Comparison of ENCODE assay signal across 12 cellular contexts in the genomic region with DNA sequence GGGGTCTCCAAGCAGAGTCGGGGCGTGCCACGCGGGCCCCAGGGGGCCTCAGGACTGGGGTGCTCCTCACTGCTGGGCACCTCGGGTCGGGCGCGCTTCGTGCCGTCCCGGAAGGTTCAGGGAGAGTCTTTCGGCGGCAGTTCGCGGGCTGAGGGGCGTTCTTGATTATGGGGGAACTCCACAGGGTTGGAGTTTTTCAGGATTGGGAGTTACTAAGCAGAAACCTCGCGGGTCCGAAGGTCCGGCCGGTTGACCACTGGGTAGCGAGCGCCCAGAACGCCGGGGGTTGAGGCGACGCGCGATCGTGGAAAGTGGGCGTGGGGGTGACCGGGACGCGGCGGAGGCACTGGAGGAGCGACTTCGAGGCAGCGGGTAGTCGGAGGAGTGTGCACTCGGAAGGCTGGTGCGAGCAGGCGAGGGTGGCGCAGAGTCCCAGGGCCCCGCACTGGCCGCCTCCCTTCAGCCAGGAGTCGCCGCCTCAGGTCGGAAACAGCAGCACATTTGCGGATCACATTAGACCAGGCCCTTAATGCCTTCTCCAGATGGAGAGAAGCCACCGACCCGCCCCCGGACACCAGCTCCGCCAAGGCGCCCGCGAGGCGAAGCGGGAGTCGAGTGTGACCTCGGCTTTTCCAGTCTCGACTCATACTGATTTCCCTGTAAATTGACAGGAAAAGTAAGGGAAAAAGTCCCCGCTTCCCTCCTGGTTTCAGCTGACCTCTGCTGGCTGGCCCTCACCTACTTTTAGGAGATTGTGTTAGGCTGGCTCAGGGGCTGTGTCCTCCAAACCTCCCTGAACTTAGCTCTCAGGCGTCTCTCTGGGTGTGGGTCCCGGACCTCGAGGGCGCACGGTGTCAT. TPM values are rescaled to one million over a fixed set of nuclear protein-coding genes. Genes with fewer than 3 reads are reported as not detected.
DNase-seq lines count a peak whose midpoint lies in the region; ATAC-seq, FAIRE-seq and TF ChIP-seq lines count a peak whose summit lies in the region.
"Had no signal": no experiment of that assay in that cellular context is flagged by ENCODE, and none has a peak within 500 bp of the region (broad histone marks: within the 10 kb centered on the region; RNA-seq: fewer than 3 reads in every experiment).

No MANE protein-coding gene starts in this region.

- H3K23me2 ChIP-seq in H9 (ENCODE audit: insufficient read length, low read depth, low read length, poor library complexity, severe bottlenecking): peaks cover 7% of the 10 kb centered on the region

- TF ChIP-seq CTCF in H9 (conservative IDR thresholded peaks at IDR 0.05) (0 out of 3 replicates have a peak, but pooled peaks have one; percentile 19), kidney (IDR thresholded peaks at IDR 0.05; ENCODE audit: borderline replicate concordance, extremely low read depth, insufficient read depth) (no peak), gastrocnemius medialis (IDR thresholded peaks at IDR 0.05 in 4 of 5, conservative IDR thresholded peaks at IDR 0.05 in 1 of 5) (no peak)

- H3K27me3 ChIP-seq in H9 (ENCODE audit: insufficient read depth, low read length): peaks cover 19% of the 10 kb centered on the region; the same call in 1 of the 2 replicates
- H3K27me3 ChIP-seq in gastrocnemius medialis: peaks cover 9 to 26% (median 24%) of the 10 kb centered on the region in 3 donors

- H3K4me1 ChIP-seq in H9 (ENCODE audit: insufficient read depth, low read length): no peaks in the 10 kb centered on the region
- H3K4me1 ChIP-seq in kidney (ENCODE audit: control insufficient read depth in 1 of 2, insufficient read depth in 1 of 2, low read depth in 1 of 2, low read length in 2 of 2): peaks cover 0 to 6% of the 10 kb centered on the region in 2 donors
- no peaks in the 10 kb centered on the region for H3K4me1 ChIP-seq in gastrocnemius medialis

- H3K9ac ChIP-seq in H9 (ENCODE audit: extremely low read depth, insufficient read length, low read length): no peak overlapping the region
- H3K9ac ChIP-seq in kidney (ENCODE audit: low read length in 2 of 2): no peak overlapping the region

- H2AK5ac ChIP-seq in H9 (ENCODE audit: insufficient read length, low read length): no peak overlapping the region

- no peaks in the 10 kb centered on the region for H4K20me1 ChIP-seq in H9 (ENCODE audit: control insufficient read depth, insufficient read depth, insufficient read length)

- H2BK120ac ChIP-seq in H9 (ENCODE audit: low read depth, low read length, poor library complexity, severe bottlenecking): no peak overlapping the region

- H3K9me3 ChIP-seq in H9 (ENCODE audit: control insufficient read depth, low read depth, low read length) (no peaks in the 10 kb centered on the region), kidney (ENCODE audit: control insufficient read depth in 1 of 2, low read length in 2 of 2) (no peaks in the 10 kb centered on the region), gastrocnemius medialis (no peaks in the 10 kb centered on the region)

- H2BK5ac ChIP-seq in H9 (ENCODE audit: insufficient read length, low read length): no peak overlapping the region

- intact Hi-C loops in kidney (cut with DNase I): no loop called here
- intact Hi-C loops in gastrocnemius medialis (cut with DNase I; ENCODE audit: low total_unique reads): loop anchor here (10.0 kb wide), 1 partner anchor 90 kb away; no protein-coding TSS in a partner anchor

- peaks cover 71% of the 10 kb centered on the region for H3K27me3 Mint-ChIP-seq in H9 (ENCODE audit: low read depth)
- H3K27me3 Mint-ChIP-seq in effector memory CD8-positive, alpha-beta T cell: peaks cover 0 to 36% of the 10 kb centered on the region in 2 donors

- no peak overlapping the region for H3T11ph ChIP-seq in H9 (ENCODE audit: low read length)

- H3K14ac ChIP-seq in H9 (ENCODE audit: insufficient read depth, low read length): no peak overlapping the region

- peak overlapping the region; percentile 51 for H3K4me2 ChIP-seq in H9 (ENCODE audit: insufficient read depth, insufficient read length, low read length)

- no peak for FAIRE-seq in kidney (lab: Jason Lieb, UNC)

- H3K4me3 Mint-ChIP-seq in H9: peak overlapping the region; percentile 66 to 83
- no peak overlapping the region for H3K4me3 Mint-ChIP-seq in effector memory CD8-positive, alpha-beta T cell
- H3K4me3 Mint-ChIP-seq: CD4-positive, alpha-beta memory T cell had no signal

- H3K27ac Mint-ChIP-seq in H9: no peak overlapping the region
- no peak overlapping the region for H3K27ac Mint-ChIP-seq in effector memory CD8-positive, alpha-beta T cell
- H3K27ac Mint-ChIP-seq: CD4-positive, alpha-beta memory T cell had no signal

- no peaks in the 10 kb centered on the region; a peak in 2 of 5 replicates for H3K9me3 Mint-ChIP-seq in H9
- H3K9me3 Mint-ChIP-seq in effector memory CD8-positive, alpha-beta T cell: peaks cover 3 to 6% of the 10 kb centered on the region in 2 donors

- H3K36me3 Mint-ChIP-seq in H9 (ENCODE audit: insufficient read depth in 1 of 3, low read depth in 3 of 3): no peaks in the 10 kb centered on the region
- no peaks in the 10 kb centered on the region for H3K36me3 Mint-ChIP-seq in effector memory CD8-positive, alpha-beta T cell (ENCODE audit: insufficient read depth)
- H3K36me3 Mint-ChIP-seq: CD4-positive, alpha-beta memory T cell had no signal

- WGBS in H9 (ENCODE audit: extremely low coverage, insufficient read length, low lambda C conversion rate): no CpG with 5 or more reads among the region's 67 CpGs

- no peak overlapping the region for H2AFZ ChIP-seq in H9 (ENCODE audit: low read length)

- peaks cover 5 to 16% of the 10 kb centered on the region in 2 experiments; a peak in 2 of 4 replicates for H3K4me1 Mint-ChIP-seq in H9
- no peaks in the 10 kb centered on the region for H3K4me1 Mint-ChIP-seq in effector memory CD8-positive, alpha-beta T cell (ENCODE audit: low read depth in 2 of 2)
- H3K4me1 Mint-ChIP-seq: CD4-positive, alpha-beta memory T cell had no signal

- H3K27ac ChIP-seq in H9 (ENCODE audit: insufficient read length, low read depth, low read length): no peak overlapping the region
- H3K27ac ChIP-seq in kidney (ENCODE audit: low read depth in 2 of 2, low read length in 2 of 2): no peak overlapping the region
- peak overlapping the region; percentile 45 to 62 (median 56) for H3K27ac ChIP-seq in gastrocnemius medialis

- no peak overlapping the region for H2BK12ac ChIP-seq in H9 (ENCODE audit: insufficient read length, low read depth, low read length)

- ATAC-seq in gastrocnemius medialis: no peak
- no peak for ATAC-seq in effector memory CD8-positive, alpha-beta T cell (replicated peaks)

- H3K36me3 ChIP-seq in kidney (ENCODE audit: control insufficient read depth in 1 of 2, insufficient read depth in 2 of 2, low read length in 2 of 2) (no peaks in the 10 kb centered on the region), gastrocnemius medialis (no peaks in the 10 kb centered on the region)

- TF ChIP-seq POLR2A in gastrocnemius medialis (IDR thresholded peaks at IDR 0.05): no peak

- H3K79me1 ChIP-seq in H9 (ENCODE audit: insufficient read depth, low read depth, low read length, poor library complexity, severe bottlenecking): no peaks in the 10 kb centered on the region

- peak overlapping the region in 1 of 2 donors; percentile 49 for H3K4me3 ChIP-seq in kidney (ENCODE audit: low read length in 2 of 2)
- peak overlapping the region; percentile 49 to 57 (median 50) for H3K4me3 ChIP-seq in gastrocnemius medialis

- in situ Hi-C loops in gastrocnemius medialis (cut with MboI; ENCODE audit: low sequenced_read_pairs in 4 of 4): no loop called here

- no peak overlapping the region for H3K4ac ChIP-seq in H9 (ENCODE audit: low read depth, low read length)

- no peak overlapping the region for H3K18ac ChIP-seq in H9 (ENCODE audit: insufficient read length, low read depth, low read length)

- no peak overlapping the region for H2BK15ac ChIP-seq in H9 (ENCODE audit: low read depth, low read length)

- H4K91ac ChIP-seq in H9 (ENCODE audit: insufficient read length, low read depth, low read length): no peak overlapping the region

- H3K79me2 ChIP-seq in H9 (ENCODE audit: insufficient read depth, low read length): no peaks in the 10 kb centered on the region

- no peak overlapping the region for H3K23ac ChIP-seq in H9 (ENCODE audit: insufficient read length, low read depth, low read length)

- H4K5ac ChIP-seq in H9 (ENCODE audit: insufficient read length, low read depth, low read length): no peak overlapping the region

- no peak overlapping the region for H3K56ac ChIP-seq in H9 (ENCODE audit: insufficient read length, low read depth, low read length)

- no peak overlapping the region for H2BK20ac ChIP-seq in H9 (ENCODE audit: low read depth, low read length, poor library complexity, severe bottlenecking)

- peak; percentile 76 for DNase-seq in H9
- DNase-seq in ecto neural progenitor cell (ENCODE audit: low spot score): peak; percentile 72
- peak; percentile 81 for DNase-seq in kidney
- DNase-seq in gastrocnemius medialis: no peak
- DNase-seq in NCI-H345 (lab: John Stamatoyannopoulos, UW): no peak
- DNase-seq in activated gamma-delta T cell (lab: John Stamatoyannopoulos, UW): no peak
- no peak for DNase-seq in effector memory CD8-positive, alpha-beta T cell
- no peak for DNase-seq in NCI-H226
- DNase-seq: CD4-positive, alpha-beta memory T cell; HCEC 1CT; stimulated activated CD4-positive, alpha-beta T cell treated with anti-CD3 and anti-CD28 coated beads, Interleukin-4, amount 100 ng/mL, for 4 hours had no signal

- no peak overlapping the region for H4K8ac ChIP-seq in H9 (replicated peaks; ENCODE audit: insufficient read length, low read depth, low read length)

RNA-seq across cellular contexts. Expression of a gene that starts 0.7 kb away (rescaled TPM):
- 0.39 and 0.77 TPM in 2 replicates for total RNA-seq in H9 (2021)
- total RNA-seq in kidney: 23.4 TPM
- polyA plus RNA-seq in kidney (ENCODE audit: insufficient read depth, low read depth, low replicate concordance): 1.6 TPM
- total RNA-seq in gastrocnemius medialis: 1 to 10 TPM in 1 of 4 donors, under 1 TPM in 3; 0.66 to 2.9 (median 0.76) TPM
- total RNA-seq: CD4-positive, alpha-beta memory T cell; NCI-H460 had no signal
- polyA plus RNA-seq: CD4-positive, alpha-beta memory T cell had no signal

Comparison
In these comparisons a context has a peak if more than half of its experiments do, and no peak if none do; other contexts are left out.
1. DNase-seq: peak in H9 (single experiment), ecto neural progenitor cell (single experiment) and kidney (single experiment); none in gastrocnemius medialis (0 of 2), NCI-H345 (single experiment), activated gamma-delta T cell (single experiment), effector memory CD8-positive, alpha-beta T cell (0 of 3) and NCI-H226 (single experiment).
2. H3K27ac ChIP-seq: peak in gastrocnemius medialis (4 of 4); none in H9 (single experiment) and kidney (0 of 2).
3. H3K4me3 Mint-ChIP-seq: peak in H9 (2 of 2); none in effector memory CD8-positive, alpha-beta T cell (0 of 2).